Comparison of ENCODE assay signal across 21 cellular contexts in the genomic region with DNA sequence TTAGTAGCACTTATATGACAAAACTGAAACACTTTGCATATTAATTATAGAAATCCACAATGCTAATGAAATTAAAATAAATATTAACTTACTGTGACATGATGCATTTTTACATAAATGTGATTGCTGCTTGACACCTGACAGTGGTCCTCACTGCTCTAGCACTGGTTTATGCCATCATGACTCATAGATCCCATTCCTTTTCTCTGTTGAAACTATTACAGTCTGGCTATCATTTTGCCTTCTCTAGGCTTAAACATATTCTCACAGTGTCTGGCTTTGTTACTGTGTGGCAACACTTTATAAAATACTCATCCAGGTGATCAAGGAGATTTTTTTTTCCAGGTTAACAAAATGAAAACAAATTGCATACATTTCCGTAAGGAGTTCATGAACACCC.
"Had no signal": no experiment of that assay in that cellular context is flagged by ENCODE, and none has a peak within 500 bp of the region (broad histone marks: within the 10 kb centered on the region; RNA-seq: fewer than 3 reads in every experiment).

No MANE protein-coding gene starts in this region.

- H3K4me1 ChIP-seq: transverse colon had no signal

- H3K27me3 ChIP-seq: esophagus squamous epithelium, gastroesophageal sphincter, heart right ventricle, left lung, right atrium auricular region, transverse colon had no signal

- H3K27ac ChIP-seq: coronary artery, esophagus squamous epithelium, gastroesophageal sphincter, heart right ventricle, left lung, right atrium auricular region, skin epidermis, transverse colon had no signal

- H3K4me3 ChIP-seq: coronary artery, esophagus squamous epithelium, gastroesophageal sphincter, heart right ventricle, left lung, mucosa of descending colon, right atrium auricular region, skin epidermis, transverse colon had no signal

- H3K36me3 ChIP-seq: esophagus squamous epithelium, gastroesophageal sphincter, heart right ventricle, left lung, right atrium auricular region, transverse colon had no signal

- H3K9me3 ChIP-seq: esophagus squamous epithelium, gastroesophageal sphincter, heart right ventricle, left lung, mucosa of descending colon, right atrium auricular region, transverse colon had no signal

- ATAC-seq: gastroesophageal sphincter; heart right ventricle; left lung; mucosa of descending colon; naive thymus-derived CD8-positive, alpha-beta T cell; T-cell had no signal

- DNase-seq: activated CD4-positive, alpha-beta T cell treated with anti-CD3 and anti-CD28 coated beads for 1 hour; activated CD4-positive, alpha-beta T cell treated with anti-CD3 and anti-CD28 coated beads, Interleukin-2, amount 50 U/mL, for 4 hours; activated naive CD4-positive, alpha-beta T cell treated with anti-CD3 and anti-CD28 coated beads, Interleukin-2, amount 50 U/mL, for 16 hours; central memory CD4-positive, alpha-beta T cell; esophagus squamous epithelium; heart right ventricle; left lung; mucosa of descending colon; naive thymus-derived CD8-positive, alpha-beta T cell; posterior cingulate gyrus; stimulated activated CD4-positive, alpha-beta T cell treated with anti-CD3 and anti-CD28 coated beads, Interleukin-15, amount 100 ng/mL, for 24 hours; stimulated activated CD4-positive, alpha-beta T cell treated with anti-CD3 and anti-CD28 coated beads, Interleukin-4, amount 100 ng/mL, for 1 hour; stimulated activated naive CD4-positive, alpha-beta T cell; substantia nigra; T-cell; T1000; transverse colon had no signal
